Comparison of ENCODE assay signal across 26 cellular contexts in the genomic region with DNA sequence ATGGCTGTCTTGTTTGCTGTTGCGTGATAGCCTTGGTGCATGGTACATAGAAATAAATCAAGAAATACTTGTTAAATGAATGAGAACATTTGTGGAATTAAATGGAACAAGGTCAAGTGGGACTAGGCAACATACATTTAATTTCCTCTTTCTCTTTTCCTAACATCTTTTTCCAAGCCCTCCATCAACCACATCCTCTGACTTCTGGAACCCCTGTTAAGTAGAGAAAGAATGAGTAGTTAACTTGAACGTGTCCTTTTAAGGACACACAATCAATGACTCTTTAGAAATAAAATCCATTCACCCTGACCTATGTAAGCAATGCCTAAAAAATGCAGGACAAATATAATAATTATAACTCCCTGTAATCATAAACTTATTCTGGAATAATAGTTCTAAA. TPM values are rescaled to one million over a fixed set of nuclear protein-coding genes. Genes with fewer than 3 reads are reported as not detected.
"Had no signal": no experiment of that assay in that cellular context is flagged by ENCODE, and none has a peak within 500 bp of the region (broad histone marks: within the 10 kb centered on the region; RNA-seq: fewer than 3 reads in every experiment).

No MANE protein-coding gene starts in this region.

- H3K4me2 ChIP-seq: KMS-11 had no signal

- H3K4me3 ChIP-seq: adrenal gland, breast epithelium, MG63 had no signal

- H3K27me3 ChIP-seq: adrenal gland, breast epithelium, MG63 had no signal

- H3K36me3 Mint-ChIP-seq: activated CD4-positive, alpha-beta memory T cell treated with anti-CD3 and anti-CD28 coated beads for 36 hours; activated naive CD8-positive, alpha-beta T cell treated with anti-CD3 and anti-CD28 coated beads, Interleukin-2, amount 10 ng/mL, durations not matched to agents 7 days and 5 days had no signal

- DNase-seq: activated CD4-positive, alpha-beta memory T cell treated with anti-CD3 and anti-CD28 coated beads for 36 hours; activated CD4-positive, alpha-beta T cell treated with anti-CD3 and anti-CD28 coated beads, Interleukin-2, amount 10 ng/mL, durations not matched to agents 7 days and 5 days; activated CD4-positive, CD25-positive, alpha-beta regulatory T cell; activated CD8-positive, alpha-beta memory T cell treated with anti-CD3 and anti-CD28 coated beads for 24 hours; activated naive CD4-positive, alpha-beta T cell treated with anti-CD3 and anti-CD28 coated beads, Interleukin-2, amount 50 U/mL, for 16 hours; activated naive CD8-positive, alpha-beta T cell treated with anti-CD3 and anti-CD28 coated beads, Interleukin-2, amount 10 ng/mL, durations not matched to agents 7 days and 5 days; adrenal gland; anterior cingulate cortex; caudate nucleus; MG63; MV-4-11; NCI-H1092 treated with DMSO at 0.1 percent for 48 hours; NCI-H1436; NCI-H1694 treated with DMSO at 0.1 percent for 48 hours; NCI-H2029 treated with DMSO at 0.1 percent for 48 hours; NCI-H345; NCI-H510A; NCI-H526 treated with DMSO at 0.1 percent for 48 hours; NK-92 treated with Interleukin-12 subunit alpha and Interleukin-12 subunit beta, amount 100 ng/mL, for 24 hours; SHP77 treated with DMSO at 0.1 percent for 48 hours; T-helper 2 cell; T1000 had no signal

- H3K4me1 ChIP-seq: breast epithelium had no signal

- H3K4me3 Mint-ChIP-seq: activated CD4-positive, alpha-beta memory T cell treated with anti-CD3 and anti-CD28 coated beads for 36 hours; activated CD4-positive, alpha-beta T cell treated with anti-CD3 and anti-CD28 coated beads, Interleukin-2, amount 10 ng/mL, durations not matched to agents 7 days and 5 days; activated naive CD8-positive, alpha-beta T cell treated with anti-CD3 and anti-CD28 coated beads, Interleukin-2, amount 10 ng/mL, durations not matched to agents 7 days and 5 days had no signal

- H3K9me3 Mint-ChIP-seq: activated CD4-positive, alpha-beta memory T cell treated with anti-CD3 and anti-CD28 coated beads for 36 hours; activated CD4-positive, alpha-beta T cell treated with anti-CD3 and anti-CD28 coated beads, Interleukin-2, amount 10 ng/mL, durations not matched to agents 7 days and 5 days; activated naive CD8-positive, alpha-beta T cell treated with anti-CD3 and anti-CD28 coated beads, Interleukin-2, amount 10 ng/mL, durations not matched to agents 7 days and 5 days had no signal

- H3K27ac Mint-ChIP-seq: activated CD4-positive, alpha-beta memory T cell treated with anti-CD3 and anti-CD28 coated beads for 36 hours; activated CD4-positive, alpha-beta T cell treated with anti-CD3 and anti-CD28 coated beads, Interleukin-2, amount 10 ng/mL, durations not matched to agents 7 days and 5 days; activated naive CD8-positive, alpha-beta T cell treated with anti-CD3 and anti-CD28 coated beads, Interleukin-2, amount 10 ng/mL, durations not matched to agents 7 days and 5 days had no signal

- H3K9ac ChIP-seq: KMS-11 had no signal

- H3K9me3 ChIP-seq: adrenal gland, breast epithelium, MG63 had no signal

- H3K36me3 ChIP-seq: adrenal gland, breast epithelium, MG63 had no signal

RNA-seq across cellular contexts. Expression of a gene that starts 42.7 kb away (rescaled TPM):
- total RNA-seq: activated CD4-positive, alpha-beta memory T cell treated with anti-CD3 and anti-CD28 coated beads for 36 hours; activated CD4-positive, alpha-beta T cell treated with anti-CD3 and anti-CD28 coated beads, Interleukin-2, amount 10 ng/mL, durations not matched to agents 7 days and 5 days; activated naive CD8-positive, alpha-beta T cell treated with anti-CD3 and anti-CD28 coated beads, Interleukin-2, amount 10 ng/mL, durations not matched to agents 7 days and 5 days; adrenal gland; breast epithelium; cerebellum; SK-MEL-5 had no signal
